In the genomic region with DNA sequence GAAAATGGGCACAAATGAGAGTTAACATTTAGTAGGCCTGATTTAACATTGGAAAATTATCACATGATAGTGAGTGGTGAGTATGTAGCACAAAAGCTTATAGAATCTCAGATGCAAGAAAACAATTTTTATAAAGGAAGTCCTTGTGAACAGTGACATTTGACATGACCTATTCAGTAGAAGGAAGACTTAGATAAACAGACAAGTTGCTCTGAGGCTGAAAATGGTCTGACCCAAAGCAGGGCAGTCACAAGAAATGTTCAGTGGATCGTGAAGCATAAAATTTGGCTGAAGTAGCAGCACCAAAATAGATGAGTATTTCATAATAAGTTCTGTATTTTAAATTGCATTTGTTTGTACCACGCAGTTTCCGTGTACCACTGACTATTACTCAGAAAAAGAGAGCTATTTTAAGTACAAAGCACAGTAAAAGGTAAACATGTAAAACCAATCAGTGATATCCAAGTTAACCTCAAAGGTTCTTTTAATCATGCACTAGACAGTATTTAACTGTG, we compare ENCODE assay signal across 16 cellular contexts.
"Had no signal": no experiment of that assay in that cellular context is flagged by ENCODE, and none has a peak within 500 bp of the region (broad histone marks: within the 10 kb centered on the region; RNA-seq: fewer than 3 reads in every experiment).

No MANE protein-coding gene starts in this region.

- DNase-seq: activated CD4-positive, alpha-beta memory T cell treated with anti-CD3 and anti-CD28 coated beads for 36 hours; activated gamma-delta T cell treated with Interleukin-2 at 50 U/mL for 16 hours; activated naive CD8-positive, alpha-beta T cell treated with anti-CD3 and anti-CD28 coated beads, Interleukin-2, amount 10 ng/mL, durations not matched to agents 7 days and 5 days; activated T-cell treated with anti-CD3 and anti-CD28 coated beads, Interleukin-2, amount 50 U/mL, for 72 hours; effector CD4-positive, alpha-beta T cell; erythroblast; islet precursor cell; pancreas; stimulated activated CD4-positive, alpha-beta T cell treated with anti-CD3 and anti-CD28 coated beads, Interleukin-4, amount 100 ng/mL, for 4 hours; stimulated activated naive CD8-positive, alpha-beta T cell treated with anti-CD3 and anti-CD28 coated beads, Interleukin-15, amount 100 ng/mL, for 72 hours; uterus had no signal

- H3K27me3 Mint-ChIP-seq: activated CD4-positive, alpha-beta memory T cell treated with anti-CD3 and anti-CD28 coated beads for 36 hours; activated naive CD8-positive, alpha-beta T cell treated with anti-CD3 and anti-CD28 coated beads, Interleukin-2, amount 10 ng/mL, durations not matched to agents 7 days and 5 days; stimulated activated naive CD8-positive, alpha-beta T cell treated with anti-CD3 and anti-CD28 coated beads, Interleukin-15, amount 100 ng/mL, for 72 hours had no signal

- H3K4me3 ChIP-seq: ascending aorta, pancreas, thoracic aorta, uterus had no signal

- H3K27ac Mint-ChIP-seq: activated CD4-positive, alpha-beta memory T cell treated with anti-CD3 and anti-CD28 coated beads for 36 hours; activated naive CD8-positive, alpha-beta T cell treated with anti-CD3 and anti-CD28 coated beads, Interleukin-2, amount 10 ng/mL, durations not matched to agents 7 days and 5 days; activated T-cell treated with anti-CD3 and anti-CD28 coated beads, Interleukin-2, amount 50 U/mL, for 72 hours; stimulated activated naive CD8-positive, alpha-beta T cell treated with anti-CD3 and anti-CD28 coated beads, Interleukin-15, amount 100 ng/mL, for 72 hours had no signal

- ATAC-seq: activated T-cell treated with anti-CD3 and anti-CD28 coated beads, Interleukin-2, amount 50 U/mL, for 72 hours; stimulated activated naive CD8-positive, alpha-beta T cell treated with anti-CD3 and anti-CD28 coated beads, Interleukin-15, amount 100 ng/mL, for 72 hours had no signal

- H3K36me3 ChIP-seq: ascending aorta, pancreas, thoracic aorta, uterus had no signal

- H3K4me1 ChIP-seq: ascending aorta, pancreas, uterus had no signal

- H3K27ac ChIP-seq: ascending aorta, pancreas, thoracic aorta, uterus, VCaP had no signal

- H3K36me3 Mint-ChIP-seq: activated CD4-positive, alpha-beta memory T cell treated with anti-CD3 and anti-CD28 coated beads for 36 hours; activated naive CD8-positive, alpha-beta T cell treated with anti-CD3 and anti-CD28 coated beads, Interleukin-2, amount 10 ng/mL, durations not matched to agents 7 days and 5 days had no signal

- H3K27me3 ChIP-seq: ascending aorta, pancreas, uterus had no signal

- H3K4me3 Mint-ChIP-seq: activated CD4-positive, alpha-beta memory T cell treated with anti-CD3 and anti-CD28 coated beads for 36 hours; activated naive CD8-positive, alpha-beta T cell treated with anti-CD3 and anti-CD28 coated beads, Interleukin-2, amount 10 ng/mL, durations not matched to agents 7 days and 5 days; activated T-cell treated with anti-CD3 and anti-CD28 coated beads, Interleukin-2, amount 50 U/mL, for 72 hours; stimulated activated naive CD8-positive, alpha-beta T cell treated with anti-CD3 and anti-CD28 coated beads, Interleukin-15, amount 100 ng/mL, for 72 hours had no signal

- FAIRE-seq: bronchial epithelial cell, colon, pancreas had no signal

- H3K4me1 Mint-ChIP-seq: activated naive CD8-positive, alpha-beta T cell treated with anti-CD3 and anti-CD28 coated beads, Interleukin-2, amount 10 ng/mL, durations not matched to agents 7 days and 5 days; stimulated activated naive CD8-positive, alpha-beta T cell treated with anti-CD3 and anti-CD28 coated beads, Interleukin-15, amount 100 ng/mL, for 72 hours had no signal

- H3K9me3 ChIP-seq: ascending aorta, pancreas, thoracic aorta, uterus had no signal
